Comparison of ENCODE assay signal across 8 cellular contexts in the genomic region with DNA sequence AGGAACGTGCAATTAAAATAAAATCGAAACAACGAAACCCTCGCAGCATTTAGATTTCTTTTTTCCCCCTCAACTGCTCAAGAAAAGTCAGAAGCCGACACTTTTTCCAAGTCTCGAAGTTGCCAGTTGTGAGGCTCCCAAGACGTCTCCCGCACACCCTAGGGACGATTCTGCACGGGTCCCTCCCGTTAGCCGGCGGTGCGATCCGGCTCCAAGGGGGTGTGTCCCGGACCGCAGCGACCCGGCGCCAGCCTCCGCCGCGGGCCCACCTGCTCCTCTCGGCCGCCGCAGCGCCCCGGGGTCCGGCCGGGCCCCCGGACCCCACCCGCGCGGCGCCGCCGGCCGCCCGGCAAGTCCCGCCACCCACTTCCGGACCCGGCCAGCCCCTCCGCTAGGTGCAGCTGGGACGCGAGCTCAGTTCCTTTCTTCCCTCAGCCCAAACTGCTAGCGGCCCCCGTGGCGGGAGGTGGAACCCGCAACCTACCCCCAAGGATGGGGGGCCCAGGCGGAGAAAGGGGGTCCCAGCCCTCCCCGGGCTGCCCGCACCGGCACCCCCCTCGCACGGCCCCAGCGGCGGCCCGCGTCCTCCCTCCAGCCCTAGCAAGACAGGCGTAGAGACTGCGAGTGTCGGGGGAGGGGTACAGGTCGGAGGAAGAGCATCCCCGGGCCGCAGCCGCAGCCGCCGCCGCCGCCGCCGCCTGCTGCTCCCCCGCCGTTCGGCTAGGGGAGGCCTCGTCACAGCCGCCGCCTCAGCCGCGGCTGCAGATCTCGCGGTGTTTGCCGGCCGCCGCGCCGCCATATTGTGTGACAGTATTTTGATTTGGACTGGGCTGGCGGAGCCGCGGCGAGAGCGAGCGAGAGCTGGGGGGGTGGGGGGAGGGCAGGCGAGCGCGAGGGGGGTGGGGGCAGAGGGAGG. TPM values are rescaled to one million over a fixed set of nuclear protein-coding genes. Genes with fewer than 3 reads are reported as not detected.
A peak's percentile ranks its signal among the peaks of the same experiment; 100 is the strongest.
DNase-seq lines count a peak whose midpoint lies in the region; ATAC-seq, FAIRE-seq and TF ChIP-seq lines count a peak whose summit lies in the region.

No MANE protein-coding gene starts in this region.

- H3F3A ChIP-seq in DOHH2 (ENCODE audit: control insufficient read depth, insufficient read depth), result peaks cover 8% of the 10 kb centered on the region

- peak overlapping the region; percentile 90 for H3K27ac Mint-ChIP-seq in activated T-helper 17 cell treated with anti-CD3 and anti-CD28 coated beads, Interleukin-2, amount 50 U/mL, for 72 hours
- peak overlapping the region; percentile 81 to 82 for H3K27ac Mint-ChIP-seq in natural killer cell treated with Interleukin-12 subunit alpha and Interleukin-12 subunit beta and Interleukin-15 and Interleukin-18, amount 100 ng/mL, for 72 hours

- peaks cover 24% of the 10 kb centered on the region for H3K27me3 ChIP-seq in DOHH2 (ENCODE audit: control insufficient read depth, low read length)
- H3K27me3 ChIP-seq in KMS-11 (ENCODE audit: insufficient read depth, low read depth), result no peaks in the 10 kb centered on the region

- no peaks in the 10 kb centered on the region for H3K27me3 Mint-ChIP-seq in activated T-helper 17 cell treated with anti-CD3 and anti-CD28 coated beads, Interleukin-2, amount 50 U/mL, for 72 hours
- H3K27me3 Mint-ChIP-seq in natural killer cell treated with Interleukin-12 subunit alpha and Interleukin-12 subunit beta and Interleukin-15 and Interleukin-18, amount 100 ng/mL, for 72 hours, result peaks cover 8 to 9% of the 10 kb centered on the region in 2 donors

- TF ChIP-seq CTCF in DOHH2 (IDR thresholded peaks at IDR 0.05; ENCODE audit: low read depth, low read length, poor library complexity, severe bottlenecking) (peak; percentile 30), KMS-11 (conservative IDR thresholded peaks at IDR 0.05; ENCODE audit: low read depth, low read length) (no peak)

- H3K9me3 Mint-ChIP-seq in activated T-helper 17 cell treated with anti-CD3 and anti-CD28 coated beads, Interleukin-2, amount 50 U/mL, for 72 hours, result peaks cover 6% of the 10 kb centered on the region
- H3K9me3 Mint-ChIP-seq in natural killer cell treated with Interleukin-12 subunit alpha and Interleukin-12 subunit beta and Interleukin-15 and Interleukin-18, amount 100 ng/mL, for 72 hours, result no peaks in the 10 kb centered on the region

- H2AFZ ChIP-seq in KMS-11 (ENCODE audit: low read depth), result peak overlapping the region; percentile 99

- DNase-seq in RCC 7860 (ENCODE audit: low spot score) (peak; percentile 87), fibroblast of peridontal ligament (ENCODE audit: extremely low read depth) (peak; percentile 88)
- peak; percentile 91 for DNase-seq in natural killer cell treated with Interleukin-12 subunit alpha and Interleukin-12 subunit beta and Interleukin-15 and Interleukin-18, amount 100 ng/mL, for 72 hours (ENCODE audit: low spot score)
- DNase-seq in stimulated activated naive CD4-positive, alpha-beta T cell treated with Interleukin-2 at 50 U/mL for 16 hours (lab: John Stamatoyannopoulos, UW), result peak; percentile 88

- no peaks in the 10 kb centered on the region for H3K9me2 ChIP-seq in DOHH2 (replicated peaks; ENCODE audit: control insufficient read depth, low read length)

- H3K4me2 ChIP-seq in DOHH2 (ENCODE audit: low read length) (peak overlapping the region; percentile 79), KMS-11 (peak overlapping the region; percentile 86)

- H3K4me1 ChIP-seq in DOHH2 (ENCODE audit: control insufficient read depth, low read length), result peaks cover 35% of the 10 kb centered on the region
- H3K4me1 ChIP-seq in KMS-11 (ENCODE audit: low read depth, poor library complexity, severe bottlenecking), result peaks cover 26% of the 10 kb centered on the region

- H3K79me2 ChIP-seq in DOHH2 (ENCODE audit: control insufficient read depth, low read length) (peaks cover 44% of the 10 kb centered on the region), KMS-11 (ENCODE audit: insufficient read depth, low read depth) (peaks cover 40% of the 10 kb centered on the region; the same call in 1 of the 2 replicates)

- peak; percentile 70 for ATAC-seq in GM21737 (IDR thresholded peaks at IDR 0.05; ENCODE audit: unreplicated experiment)
- ATAC-seq in activated T-helper 17 cell treated with anti-CD3 and anti-CD28 coated beads, Interleukin-2, amount 50 U/mL, for 72 hours (replicated peaks), result peak; percentile 68
- ATAC-seq in natural killer cell treated with Interleukin-12 subunit alpha and Interleukin-12 subunit beta and Interleukin-15 and Interleukin-18, amount 100 ng/mL, for 72 hours, result peak; percentile 89 to 93

- H3K9ac ChIP-seq in KMS-11, result peak overlapping the region; percentile 93

- peak overlapping the region; percentile 91 for H3K4me3 ChIP-seq in DOHH2 (ENCODE audit: low read length)
- no peak overlapping the region for H3K4me3 ChIP-seq in KMS-11 (IDR thresholded peaks at IDR 0.05; ENCODE audit: insufficient read depth, low read depth, low read length)

- H4K20me1 ChIP-seq in DOHH2 (ENCODE audit: control insufficient read depth, insufficient read depth, low read depth, low read length), result peaks cover 6% of the 10 kb centered on the region; the same call in 1 of the 2 replicates
- 0 out of 2 replicates have a peak, but pooled peaks cover 3% of the 10 kb centered on the region for H4K20me1 ChIP-seq in KMS-11 (ENCODE audit: insufficient read depth)

- 0 out of 2 replicates have a peak, but pooled peaks cover 4% of the 10 kb centered on the region for H3K36me3 ChIP-seq in DOHH2 (ENCODE audit: control insufficient read depth, low read length)
- H3K36me3 ChIP-seq in KMS-11 (ENCODE audit: insufficient read depth), result no peaks in the 10 kb centered on the region

- peaks cover 14% of the 10 kb centered on the region for H3K4me1 Mint-ChIP-seq in activated T-helper 17 cell treated with anti-CD3 and anti-CD28 coated beads, Interleukin-2, amount 50 U/mL, for 72 hours
- H3K4me1 Mint-ChIP-seq in natural killer cell treated with Interleukin-12 subunit alpha and Interleukin-12 subunit beta and Interleukin-15 and Interleukin-18, amount 100 ng/mL, for 72 hours (ENCODE audit: low read depth in 2 of 2), result peaks cover 22 to 33% of the 10 kb centered on the region in 2 donors

- no peak for FAIRE-seq in RCC 7860 (lab: Jason Lieb, UNC)

- peak overlapping the region; percentile 77 for H3K4me3 Mint-ChIP-seq in activated T-helper 17 cell treated with anti-CD3 and anti-CD28 coated beads, Interleukin-2, amount 50 U/mL, for 72 hours
- peak overlapping the region; percentile 80 for H3K4me3 Mint-ChIP-seq in natural killer cell treated with Interleukin-12 subunit alpha and Interleukin-12 subunit beta and Interleukin-15 and Interleukin-18, amount 100 ng/mL, for 72 hours

- H3K27ac ChIP-seq in DOHH2 (ENCODE audit: low read depth, low read length) (peak overlapping the region; percentile 81), KMS-11 (peak overlapping the region; percentile 86)

- H3K36me3 Mint-ChIP-seq in activated T-helper 17 cell treated with anti-CD3 and anti-CD28 coated beads, Interleukin-2, amount 50 U/mL, for 72 hours (ENCODE audit: low read depth), result peaks cover 39% of the 10 kb centered on the region
- H3K36me3 Mint-ChIP-seq in natural killer cell treated with Interleukin-12 subunit alpha and Interleukin-12 subunit beta and Interleukin-15 and Interleukin-18, amount 100 ng/mL, for 72 hours, result peaks cover 13% of the 10 kb centered on the region

- H3K9me3 ChIP-seq in DOHH2 (ENCODE audit: control insufficient read depth, insufficient read depth, low read length), result no peaks in the 10 kb centered on the region

RNA-seq across cellular contexts. Expression of gene TAB2, which starts 0.5 kb away (rescaled TPM):
- total RNA-seq in activated T-helper 17 cell treated with anti-CD3 and anti-CD28 coated beads, Interleukin-2, amount 50 U/mL, for 72 hours, result 100 to 1,000 TPM; 164 to 185 TPM
- total RNA-seq in natural killer cell treated with Interleukin-12 subunit alpha and Interleukin-12 subunit beta and Interleukin-15 and Interleukin-18, amount 100 ng/mL, for 72 hours, result 100 to 1,000 TPM; 101 TPM
